Comparison of ENCODE assay signal across 9 cellular contexts in the genomic region with DNA sequence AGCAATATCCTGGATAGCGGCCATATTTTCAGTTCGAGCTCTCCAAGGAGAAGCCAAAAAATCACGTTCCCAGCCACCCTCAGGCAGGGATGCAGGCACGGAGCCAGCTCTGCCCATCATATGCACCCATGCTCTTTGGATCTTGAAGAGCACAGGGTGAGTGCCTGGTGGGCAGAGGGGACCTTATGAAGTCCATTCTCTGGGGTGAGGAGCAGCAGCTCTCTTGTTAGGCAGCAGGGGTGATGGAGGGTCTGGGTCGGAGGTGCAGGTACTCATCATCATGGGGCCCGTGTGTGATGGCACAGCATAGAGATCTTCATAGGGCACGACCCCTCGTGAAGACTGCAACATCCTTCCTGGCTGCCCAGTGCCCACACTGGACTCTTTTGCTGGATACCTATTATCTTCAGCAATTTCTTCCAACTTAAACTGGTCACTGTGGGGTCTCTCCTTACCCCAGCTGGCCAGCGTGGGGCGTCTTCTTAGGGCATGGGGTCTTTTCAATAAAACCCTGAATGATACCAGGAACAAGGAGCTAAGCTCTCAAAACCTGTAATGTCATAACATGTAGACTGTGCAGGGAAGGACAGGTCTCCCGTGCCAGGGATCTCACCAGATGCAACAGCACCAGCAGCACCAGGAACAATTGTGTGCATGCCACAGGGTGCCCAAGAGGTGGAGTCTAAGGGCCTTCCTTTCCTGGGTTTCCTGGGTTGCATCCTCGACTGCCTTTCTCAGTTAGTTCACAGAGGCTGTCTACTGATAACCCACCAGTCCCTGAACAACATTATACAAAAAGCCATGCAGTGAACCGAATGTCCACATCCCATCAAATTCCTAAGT.
"Had no signal": no experiment of that assay in that cellular context is flagged by ENCODE, and none has a peak within 500 bp of the region (broad histone marks: within the 10 kb centered on the region; RNA-seq: fewer than 3 reads in every experiment).

No MANE protein-coding gene starts in this region.

- ATAC-seq: GM23338 had no signal

- H3K27me3 Mint-ChIP-seq: IgD-negative memory B cell had no signal

- H3K4me3 ChIP-seq: GM23338 had no signal

- DNase-seq: H9, HCEC 1CT, HFFc6, KBM-7 had no signal

- H3K27ac ChIP-seq: HL-60 had no signal

- H3K27ac Mint-ChIP-seq: GM23338, H9, HFFc6, IgD-negative memory B cell had no signal

- H3K9me3 Mint-ChIP-seq: GM23338, H9 had no signal

- H3K4me3 Mint-ChIP-seq: GM23338, H9, HFFc6, IgD-negative memory B cell had no signal

- FAIRE-seq: H1, H54 had no signal

- H3K4me1 Mint-ChIP-seq: GM23338, H9 had no signal

- H3K36me3 Mint-ChIP-seq: IgD-negative memory B cell had no signal
